In genomic region chr18:45255142-45255890, GRCh38 we compare ENCODE assay signal across 12 cellular contexts.
DNase-seq lines count a peak whose midpoint lies in the region; ATAC-seq and TF ChIP-seq lines count a peak whose summit lies in the region.
"Had no signal": no experiment of that assay in that cellular context is flagged by ENCODE, and none has a peak within 500 bp of the region (broad histone marks: within the 10 kb centered on the region; RNA-seq: fewer than 3 reads in every experiment).

No MANE protein-coding gene starts in this region.

- no peaks in the 10 kb centered on the region for H3K27me3 ChIP-seq in BJ (ENCODE audit: control insufficient read depth, insufficient read depth, low read length)
- no peaks in the 10 kb centered on the region for H3K27me3 ChIP-seq in Peyer's patch
- no peaks in the 10 kb centered on the region for H3K27me3 ChIP-seq in neural cell (ENCODE audit: insufficient read depth, low read depth, low read length)

- no peaks in the 10 kb centered on the region for H3K4me1 ChIP-seq in Peyer's patch

- peak overlapping the region; percentile 1 to 66 (median 50) for H3K27ac ChIP-seq in Peyer's patch
- no peak overlapping the region for H3K27ac ChIP-seq in neural cell (ENCODE audit: low read length)
- H3K27ac ChIP-seq: epithelial cell of prostate, HL-60 had no signal

- no peaks in the 10 kb centered on the region for H3K9me2 ChIP-seq in neural cell (ENCODE audit: insufficient read depth, low read length)

- DNase-seq in BJ (ENCODE audit: low read depth) (peak; percentile 90), Peyer's patch (peak in 1 of 3 donors; percentile 47), fibroblast of mammary gland (ENCODE audit: low read depth) (peak; percentile 90), GOT3 (lab: John Stamatoyannopoulos, UW) (no peak)
- DNase-seq in activated T-cell treated with anti-CD3 and anti-CD28 coated beads, Interleukin-2, amount 50 U/mL, for 48 hours, result no peak
- DNase-seq: Calu3; stimulated activated CD4-positive, alpha-beta T cell treated with anti-CD3 and anti-CD28 coated beads, Interleukin-12 subunit alpha, Interleukin-12 subunit beta, amount 100 ng/mL, for 4 hours had no signal

- no peaks in the 10 kb centered on the region for H3K36me3 ChIP-seq in BJ (ENCODE audit: control insufficient read depth, insufficient read depth, low read length)
- no peaks in the 10 kb centered on the region for H3K36me3 ChIP-seq in Peyer's patch
- no peaks in the 10 kb centered on the region for H3K36me3 ChIP-seq in neural cell (ENCODE audit: insufficient read depth, low read length)

- no peak for TF ChIP-seq EP300 in neural cell (conservative IDR thresholded peaks at IDR 0.05; ENCODE audit: poor library complexity, severe bottlenecking)

- ATAC-seq in GM21717 (IDR thresholded peaks at IDR 0.05; ENCODE audit: unreplicated experiment) (no peak), HG02763 (IDR thresholded peaks at IDR 0.05; ENCODE audit: unreplicated experiment) (no peak)

- peak; percentile 33 for TF ChIP-seq RAD21 in neural cell (conservative IDR thresholded peaks at IDR 0.05)

- H4K20me1 ChIP-seq in neural cell (ENCODE audit: insufficient read depth), result no peaks in the 10 kb centered on the region

- H3K4me3 ChIP-seq in BJ (ENCODE audit: low read depth, low read length), result no peak overlapping the region
- H3K4me3 ChIP-seq in Peyer's patch, result no peak overlapping the region
- H3K4me3 ChIP-seq in fibroblast of mammary gland (ENCODE audit: control insufficient read depth, low read depth, low read length), result no peak overlapping the region
- H3K4me3 ChIP-seq in neural cell (ENCODE audit: low read length), result no peak overlapping the region

- no peaks in the 10 kb centered on the region for H3K79me2 ChIP-seq in neural cell (replicated peaks; ENCODE audit: insufficient read depth, low read length)

- CTCF ChIA-PET in BJ (lab: Yijun Ruan, JAX), result interaction anchor here (0.6 to 2.4 kb wide), 8 partner anchors 20 to 1412 kb away, joined by 3 to 5 read pairs (median 3); no protein-coding TSS in a partner anchor

- no peak overlapping the region for H2AFZ ChIP-seq in neural cell (ENCODE audit: low read depth, low read length)

- H3K9me3 ChIP-seq in Peyer's patch (no peaks in the 10 kb centered on the region), neural cell (ENCODE audit: low read length) (no peaks in the 10 kb centered on the region)

- H3K4me2 ChIP-seq in neural cell (ENCODE audit: low read length), result no peak overlapping the region

- H3K9ac ChIP-seq in neural cell (ENCODE audit: low read length), result no peak overlapping the region

- POLR2A ChIA-PET in BJ (lab: Charles Lee), result no interaction called here

- TF ChIP-seq CTCF in BJ (IDR thresholded peaks at IDR 0.05; ENCODE audit: insufficient read depth, low read depth, low read length) (peak; percentile 33), Peyer's patch (IDR thresholded peaks at IDR 0.05) (peak in 1 of 6 experiments; percentile 8), fibroblast of mammary gland (conservative IDR thresholded peaks at IDR 0.05; ENCODE audit: control insufficient read depth, insufficient read depth, low read depth, low read length) (no peak), neural cell (IDR thresholded peaks at IDR 0.05; ENCODE audit: poor library complexity, severe bottlenecking) (no peak)

- TF ChIP-seq POLR2A in Peyer's patch (IDR thresholded peaks at IDR 0.05), result no peak

- no peaks in the 10 kb centered on the region for H3F3A ChIP-seq in neural cell (ENCODE audit: insufficient read depth, low read length, poor library complexity, severe bottlenecking)

TF ChIP-seq in neural cell, 6 proteins besides CTCF, POLR2A, EP300 and RAD21:
- TF ChIP-seq POLR2AphosphoS5 (IDR thresholded peaks at IDR 0.05), result no peak
- TF ChIP-seq TAF1 (IDR thresholded peaks at IDR 0.05; ENCODE audit: low read depth), result no peak
- TF ChIP-seq, protein P1, sequence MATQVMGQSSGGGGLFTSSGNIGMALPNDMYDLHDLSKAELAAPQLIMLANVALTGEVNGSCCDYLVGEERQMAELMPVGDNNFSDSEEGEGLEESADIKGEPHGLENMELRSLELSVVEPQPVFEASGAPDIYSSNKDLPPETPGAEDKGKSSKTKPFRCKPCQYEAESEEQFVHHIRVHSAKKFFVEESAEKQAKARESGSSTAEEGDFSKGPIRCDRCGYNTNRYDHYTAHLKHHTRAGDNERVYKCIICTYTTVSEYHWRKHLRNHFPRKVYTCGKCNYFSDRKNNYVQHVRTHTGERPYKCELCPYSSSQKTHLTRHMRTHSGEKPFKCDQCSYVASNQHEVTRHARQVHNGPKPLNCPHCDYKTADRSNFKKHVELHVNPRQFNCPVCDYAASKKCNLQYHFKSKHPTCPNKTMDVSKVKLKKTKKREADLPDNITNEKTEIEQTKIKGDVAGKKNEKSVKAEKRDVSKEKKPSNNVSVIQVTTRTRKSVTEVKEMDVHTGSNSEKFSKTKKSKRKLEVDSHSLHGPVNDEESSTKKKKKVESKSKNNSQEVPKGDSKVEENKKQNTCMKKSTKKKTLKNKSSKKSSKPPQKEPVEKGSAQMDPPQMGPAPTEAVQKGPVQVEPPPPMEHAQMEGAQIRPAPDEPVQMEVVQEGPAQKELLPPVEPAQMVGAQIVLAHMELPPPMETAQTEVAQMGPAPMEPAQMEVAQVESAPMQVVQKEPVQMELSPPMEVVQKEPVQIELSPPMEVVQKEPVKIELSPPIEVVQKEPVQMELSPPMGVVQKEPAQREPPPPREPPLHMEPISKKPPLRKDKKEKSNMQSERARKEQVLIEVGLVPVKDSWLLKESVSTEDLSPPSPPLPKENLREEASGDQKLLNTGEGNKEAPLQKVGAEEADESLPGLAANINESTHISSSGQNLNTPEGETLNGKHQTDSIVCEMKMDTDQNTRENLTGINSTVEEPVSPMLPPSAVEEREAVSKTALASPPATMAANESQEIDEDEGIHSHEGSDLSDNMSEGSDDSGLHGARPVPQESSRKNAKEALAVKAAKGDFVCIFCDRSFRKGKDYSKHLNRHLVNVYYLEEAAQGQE (IDR thresholded peaks at IDR 0.05; ENCODE audit: borderline replicate concordance), result no peak
- TF ChIP-seq SMC3 (conservative IDR thresholded peaks at IDR 0.05; ENCODE audit: poor library complexity), result no peak
- TF ChIP-seq EZH2 (IDR thresholded peaks at IDR 0.05; ENCODE audit: borderline replicate concordance, insufficient read depth, low read length, poor library complexity, severe bottlenecking), result no peak
- no peak for TF ChIP-seq MXI1 (conservative IDR thresholded peaks at IDR 0.05; ENCODE audit: poor library complexity, severe bottlenecking)

Comparison
In these comparisons a context has a peak if more than half of its experiments do, and no peak if none do; other contexts are left out.
1. DNase-seq: peak in BJ (single experiment) and fibroblast of mammary gland (single experiment); none in GOT3 (single experiment) and activated T-cell treated with anti-CD3 and anti-CD28 coated beads, Interleukin-2, amount 50 U/mL, for 48 hours (0 of 2).